Comparison of ENCODE assay signal across 10 cellular contexts in genomic region chr2:78646533-78646932, GRCh38.
"Had no signal": no experiment of that assay in that cellular context is flagged by ENCODE, and none has a peak within 500 bp of the region (broad histone marks: within the 10 kb centered on the region; RNA-seq: fewer than 3 reads in every experiment).

No MANE protein-coding gene starts in this region.

- FAIRE-seq: HepG2 had no signal

- DNase-seq: GM23248, GOT3, H7, HFFc6, KBM-7 had no signal

- H2AFZ ChIP-seq: GM23248 had no signal

- H3K9me3 ChIP-seq: HAP-1 had no signal

- H3K27ac ChIP-seq: GM23248, HL-60 had no signal

- H3K4me1 Mint-ChIP-seq: IgD-negative memory B cell had no signal

- H3K36me3 Mint-ChIP-seq: IgD-negative memory B cell had no signal

- ATAC-seq: HCT116, HepG2 had no signal

- H3K27ac Mint-ChIP-seq: HFFc6, IgD-negative memory B cell had no signal

- H3K4me1 ChIP-seq: HAP-1 had no signal

- H3K9ac ChIP-seq: GM23248 had no signal

- H3K36me3 ChIP-seq: HAP-1 had no signal

- H3K4me3 Mint-ChIP-seq: HFFc6, IgD-negative memory B cell had no signal

- H3K27me3 Mint-ChIP-seq: IgD-negative memory B cell had no signal

- H3K4me3 ChIP-seq: GM23248, HAP-1 had no signal
